Comparison of ENCODE assay signal across 21 cellular contexts in genomic region chr2:233148354-233148753, GRCh38.
DNase-seq lines count a peak whose midpoint lies in the region; ATAC-seq and TF ChIP-seq lines count a peak whose summit lies in the region.
"Had no signal": no experiment of that assay in that cellular context is flagged by ENCODE, and none has a peak within 500 bp of the region (broad histone marks: within the 10 kb centered on the region; RNA-seq: fewer than 3 reads in every experiment).

No MANE protein-coding gene starts in this region.

- no peak for DNase-seq in activated T-cell treated with anti-CD3 and anti-CD28 coated beads, Interleukin-2, amount 50 U/mL, for 24 hours
- no peak for DNase-seq in activated T-cell treated with anti-CD3 and anti-CD28 coated beads, Interleukin-2, amount 50 U/mL, for 48 hours
- no peak for DNase-seq in activated B cell treated with CpG ODN at 0.5 μM for 24 hours
- DNase-seq in memory B cell (ENCODE audit: low spot score in 2 of 2): no peak
- no peak for DNase-seq in stimulated activated naive B cell treated with anti-CD40 and anti-IgM and Interleukin-4, amounts not matched to agents 10 μg/mL and 1 μg/mL and 100 μg/mL, for 72 hours
- DNase-seq in activated CD4-positive, alpha-beta T cell treated with anti-CD3 and anti-CD28 coated beads, Interleukin-2, amount 10 ng/mL, durations not matched to agents 7 days and 5 days: no peak
- DNase-seq: CD4-positive, alpha-beta memory T cell; GF-D8; H7; HFFc6; KBM-7; NCI-H1105 treated with DMSO at 0.1 percent for 48 hours; NCI-H1694; NCI-H2107; NCI-H2227 treated with DMSO at 0.1 percent for 48 hours; NCI-H510A treated with DMSO at 0.1 percent for 48 hours; NCI-H774; OCI-M1; SHP77 treated with DMSO at 0.1 percent for 48 hours had no signal

- peak overlapping the region; percentile 5 for H3K27ac Mint-ChIP-seq in activated T-cell treated with anti-CD3 and anti-CD28 coated beads, Interleukin-2, amount 50 U/mL, for 24 hours
- H3K27ac Mint-ChIP-seq in activated B cell treated with CpG ODN at 0.5 μM for 24 hours (peak overlapping the region; percentile 20), memory B cell (peak overlapping the region; percentile 35)
- H3K27ac Mint-ChIP-seq in stimulated activated naive B cell treated with anti-CD40 and anti-IgM and Interleukin-4, amounts not matched to agents 10 μg/mL and 1 μg/mL and 100 μg/mL, for 72 hours: peak overlapping the region; percentile 1
- H3K27ac Mint-ChIP-seq in activated CD4-positive, alpha-beta T cell treated with anti-CD3 and anti-CD28 coated beads, Interleukin-2, amount 10 ng/mL, durations not matched to agents 7 days and 5 days: no peak overlapping the region
- H3K27ac Mint-ChIP-seq: HFFc6 had no signal

- intact Hi-C loops in activated B cell treated with CpG ODN at 0.5 μM for 24 hours (cut with micrococcal nuclease): no loop called here

- H3K27me3 Mint-ChIP-seq in activated T-cell treated with anti-CD3 and anti-CD28 coated beads, Interleukin-2, amount 50 U/mL, for 24 hours: no peaks in the 10 kb centered on the region
- H3K27me3 Mint-ChIP-seq in activated B cell treated with CpG ODN at 0.5 μM for 24 hours (no peaks in the 10 kb centered on the region), memory B cell (no peaks in the 10 kb centered on the region)
- H3K27me3 Mint-ChIP-seq in stimulated activated naive B cell treated with anti-CD40 and anti-IgM and Interleukin-4, amounts not matched to agents 10 μg/mL and 1 μg/mL and 100 μg/mL, for 72 hours: no peaks in the 10 kb centered on the region
- no peaks in the 10 kb centered on the region for H3K27me3 Mint-ChIP-seq in activated CD4-positive, alpha-beta T cell treated with anti-CD3 and anti-CD28 coated beads, Interleukin-2, amount 10 ng/mL, durations not matched to agents 7 days and 5 days
- H3K27me3 Mint-ChIP-seq: CD4-positive, alpha-beta memory T cell had no signal

- no peaks in the 10 kb centered on the region for H3K9me3 Mint-ChIP-seq in activated T-cell treated with anti-CD3 and anti-CD28 coated beads, Interleukin-2, amount 50 U/mL, for 24 hours
- H3K9me3 Mint-ChIP-seq in activated B cell treated with CpG ODN at 0.5 μM for 24 hours (no peaks in the 10 kb centered on the region), memory B cell (no peaks in the 10 kb centered on the region)
- H3K9me3 Mint-ChIP-seq in stimulated activated naive B cell treated with anti-CD40 and anti-IgM and Interleukin-4, amounts not matched to agents 10 μg/mL and 1 μg/mL and 100 μg/mL, for 72 hours: peaks cover 4 to 12% of the 10 kb centered on the region in 2 donors
- no peaks in the 10 kb centered on the region for H3K9me3 Mint-ChIP-seq in activated CD4-positive, alpha-beta T cell treated with anti-CD3 and anti-CD28 coated beads, Interleukin-2, amount 10 ng/mL, durations not matched to agents 7 days and 5 days

- H3K4me3 Mint-ChIP-seq in activated T-cell treated with anti-CD3 and anti-CD28 coated beads, Interleukin-2, amount 50 U/mL, for 24 hours: no peak overlapping the region
- H3K4me3 Mint-ChIP-seq in activated B cell treated with CpG ODN at 0.5 μM for 24 hours (no peak overlapping the region), memory B cell (no peak overlapping the region)
- peak overlapping the region in 1 of 2 donors; percentile 9 for H3K4me3 Mint-ChIP-seq in stimulated activated naive B cell treated with anti-CD40 and anti-IgM and Interleukin-4, amounts not matched to agents 10 μg/mL and 1 μg/mL and 100 μg/mL, for 72 hours
- H3K4me3 Mint-ChIP-seq in activated CD4-positive, alpha-beta T cell treated with anti-CD3 and anti-CD28 coated beads, Interleukin-2, amount 10 ng/mL, durations not matched to agents 7 days and 5 days: no peak overlapping the region
- H3K4me3 Mint-ChIP-seq: CD4-positive, alpha-beta memory T cell; HFFc6 had no signal

- no peak for ATAC-seq in activated B cell treated with CpG ODN at 0.5 μM for 24 hours (ENCODE audit: low read depth)
- no peak for ATAC-seq in memory B cell (ENCODE audit: low read depth)
- ATAC-seq in stimulated activated naive B cell treated with anti-CD40 and anti-IgM and Interleukin-4, amounts not matched to agents 10 μg/mL and 1 μg/mL and 100 μg/mL, for 72 hours (replicated peaks): no peak
- ATAC-seq in GM19324 (IDR thresholded peaks at IDR 0.05; ENCODE audit: low FRiP score, unreplicated experiment): no peak
- ATAC-seq: HepG2 had no signal

- H3K4me1 Mint-ChIP-seq in activated T-cell treated with anti-CD3 and anti-CD28 coated beads, Interleukin-2, amount 50 U/mL, for 24 hours (ENCODE audit: low read depth): peaks cover 3% of the 10 kb centered on the region
- peaks cover 6% of the 10 kb centered on the region for H3K4me1 Mint-ChIP-seq in activated B cell treated with CpG ODN at 0.5 μM for 24 hours
- peaks cover 25% of the 10 kb centered on the region for H3K4me1 Mint-ChIP-seq in memory B cell
- peaks cover 38 to 48% of the 10 kb centered on the region in 2 donors for H3K4me1 Mint-ChIP-seq in stimulated activated naive B cell treated with anti-CD40 and anti-IgM and Interleukin-4, amounts not matched to agents 10 μg/mL and 1 μg/mL and 100 μg/mL, for 72 hours
- peaks cover 12% of the 10 kb centered on the region for H3K4me1 Mint-ChIP-seq in activated CD4-positive, alpha-beta T cell treated with anti-CD3 and anti-CD28 coated beads, Interleukin-2, amount 10 ng/mL, durations not matched to agents 7 days and 5 days

- CTCF ChIA-PET in activated B cell treated with CpG ODN at 0.5 μM for 24 hours (lab: Charles Lee): no interaction called here
- CTCF ChIA-PET in activated CD4-positive, alpha-beta T cell treated with anti-CD3 and anti-CD28 coated beads, Interleukin-2, amount 10 ng/mL, durations not matched to agents 7 days and 5 days (lab: Charles Lee): interaction anchor here (0.6 to 1.2 kb wide), 2 partner anchors 18 to 87 kb away, joined by 3 to 4 read pairs; no protein-coding TSS in a partner anchor

- H3K36me3 Mint-ChIP-seq in activated T-cell treated with anti-CD3 and anti-CD28 coated beads, Interleukin-2, amount 50 U/mL, for 24 hours (ENCODE audit: low read depth): peaks cover 97% of the 10 kb centered on the region
- peaks cover 96% of the 10 kb centered on the region for H3K36me3 Mint-ChIP-seq in activated B cell treated with CpG ODN at 0.5 μM for 24 hours (ENCODE audit: low read depth)
- peaks cover 75% of the 10 kb centered on the region for H3K36me3 Mint-ChIP-seq in memory B cell
- H3K36me3 Mint-ChIP-seq in stimulated activated naive B cell treated with anti-CD40 and anti-IgM and Interleukin-4, amounts not matched to agents 10 μg/mL and 1 μg/mL and 100 μg/mL, for 72 hours: peaks cover 77 to 84% of the 10 kb centered on the region in 2 donors
- H3K36me3 Mint-ChIP-seq in activated CD4-positive, alpha-beta T cell treated with anti-CD3 and anti-CD28 coated beads, Interleukin-2, amount 10 ng/mL, durations not matched to agents 7 days and 5 days (ENCODE audit: low read depth): peaks cover 86% of the 10 kb centered on the region

- POLR2A ChIA-PET in activated B cell treated with CpG ODN at 0.5 μM for 24 hours (lab: Charles Lee): no interaction called here
- POLR2A ChIA-PET in activated CD4-positive, alpha-beta T cell treated with anti-CD3 and anti-CD28 coated beads, Interleukin-2, amount 10 ng/mL, durations not matched to agents 7 days and 5 days (lab: Charles Lee): no interaction called here

- no peak for TF ChIP-seq CTCF in activated B cell treated with CpG ODN at 0.5 μM for 24 hours (IDR thresholded peaks at IDR 0.05)
